In genomic region chr16:1971678-1972489, GRCh38 we compare ENCODE assay signal across 8 cellular contexts. TPM values are rescaled to one million over a fixed set of nuclear protein-coding genes. Genes with fewer than 3 reads are reported as not detected.
DNase-seq lines count a peak whose midpoint lies in the region; ATAC-seq and TF ChIP-seq lines count a peak whose summit lies in the region.

Gene TBL3, plus strand, starts transcription at chr16:1972053. Its CDS starts 112 bp downstream, at chr16:1972165.

- peak within 1 kb of the TSS; percentile 98 to 99 for H3K4me3 ChIP-seq in left lung

- H3K9me3 ChIP-seq in left lung: no peaks in the 10 kb centered on the region

- no peaks in the 10 kb centered on the region for H3K9me3 Mint-ChIP-seq in dendritic cell treated with granulocyte-macrophage colony-stimulating factor and Interleukin-4, amounts not matched to agents 40 ng/mL and 50 ng/mL, for 4 days

- peaks cover 44% of the 10 kb centered on the region for H3K36me3 Mint-ChIP-seq in dendritic cell treated with granulocyte-macrophage colony-stimulating factor and Interleukin-4, amounts not matched to agents 40 ng/mL and 50 ng/mL, for 4 days (ENCODE audit: low read depth)

- TF ChIP-seq CTCF in left lung (IDR thresholded peaks at IDR 0.05): no peak

- ATAC-seq in GM19324 (IDR thresholded peaks at IDR 0.05; ENCODE audit: low FRiP score, unreplicated experiment) (peak; percentile 88), HG03460 (IDR thresholded peaks at IDR 0.05; ENCODE audit: unreplicated experiment) (peak; percentile 76), left lung (peak; percentile 97)

- peak within 1 kb of the TSS; percentile 98 for H3K27ac Mint-ChIP-seq in dendritic cell treated with granulocyte-macrophage colony-stimulating factor and Interleukin-4, amounts not matched to agents 40 ng/mL and 50 ng/mL, for 4 days

- H3K4me1 ChIP-seq in left lung: peaks cover 17 to 27% of the 10 kb centered on the region in 2 donors

- no peaks in the 10 kb centered on the region for H3K27me3 ChIP-seq in left lung

- intact Hi-C loops in dendritic cell treated with granulocyte-macrophage colony-stimulating factor and Interleukin-4, amounts not matched to agents 40 ng/mL and 50 ng/mL, for 4 days (cut with micrococcal nuclease): no loop called here
- intact Hi-C loops in left lung (cut with DNase I): no loop called here

- no peaks in the 10 kb centered on the region for H3K27me3 Mint-ChIP-seq in dendritic cell treated with granulocyte-macrophage colony-stimulating factor and Interleukin-4, amounts not matched to agents 40 ng/mL and 50 ng/mL, for 4 days

- H3K4me1 Mint-ChIP-seq in dendritic cell treated with granulocyte-macrophage colony-stimulating factor and Interleukin-4, amounts not matched to agents 40 ng/mL and 50 ng/mL, for 4 days (ENCODE audit: low read depth): peaks cover 37% of the 10 kb centered on the region

- peaks cover 0 to 31% of the 10 kb centered on the region in 2 donors for H3K36me3 ChIP-seq in left lung

- DNase-seq in C1 segment of cervical spinal cord (lab: John Stamatoyannopoulos, UW) (peak; percentile 52 to 95 (median 90)), NCI-H69 (lab: John Stamatoyannopoulos, UW) (peak; percentile 98), left lung (peak; percentile 94 to 97)
- DNase-seq in activated CD4-positive, alpha-beta T cell treated with anti-CD3 and anti-CD28 coated beads, Interleukin-2, amount 50 U/mL, for 24 hours (ENCODE audit: low read depth in 1 of 2, low spot score in 1 of 2): peak; percentile 93 to 96
- DNase-seq in stimulated activated CD4-positive, alpha-beta T cell treated with anti-CD3 and anti-CD28 coated beads, Interleukin-2, amount 100 ng/mL, for 4 hours (ENCODE audit: low read depth): peak; percentile 92

- peak within 1 kb of the TSS; percentile 96 for H3K4me3 Mint-ChIP-seq in dendritic cell treated with granulocyte-macrophage colony-stimulating factor and Interleukin-4, amounts not matched to agents 40 ng/mL and 50 ng/mL, for 4 days

- H3K27ac ChIP-seq in left lung: peak within 1 kb of the TSS; percentile 84 to 97

RNA-seq across cellular contexts. Expression of gene TBL3, which starts in this region (rescaled TPM):
- total RNA-seq in left lung: 10 to 100 TPM; 25.8 to 30.9 TPM

Comparison
In these comparisons a context has a peak if more than half of its experiments do, and no peak if none do; other contexts are left out.
1. Peak in every context shown above with its lines: DNase-seq, ATAC-seq, H3K4me3 ChIP-seq and H3K27ac ChIP-seq.